18 cellular contexts compared by ENCODE assay signal in genomic region chr10:124292911-124293640, GRCh38.
DNase-seq lines count a peak whose midpoint lies in the region; ATAC-seq lines count a peak whose summit lies in the region.
"Had no signal": no experiment of that assay in that cellular context is flagged by ENCODE, and none has a peak within 500 bp of the region (broad histone marks: within the 10 kb centered on the region; RNA-seq: fewer than 3 reads in every experiment).

No MANE protein-coding gene starts in this region.

- DNase-seq in stimulated activated naive CD4-positive, alpha-beta T cell treated with Interleukin-2 at 50 U/mL for 16 hours (lab: John Stamatoyannopoulos, UW), result peak; percentile 1
- DNase-seq in stimulated activated naive CD4-positive, alpha-beta T cell (lab: John Stamatoyannopoulos, UW), result no peak
- DNase-seq in cerebellar cortex (ENCODE audit: low spot score) (peak; percentile 31), myocyte (ENCODE audit: low read depth) (peak; percentile 67), NCI-H1694 treated with DMSO at 0.1 percent for 48 hours (lab: John Stamatoyannopoulos, UW) (no peak), KBM-7 (no peak), T-helper 1 cell (no peak)
- DNase-seq: activated B cell treated with CpG ODN at 0.5 μM for 24 hours; activated CD4-positive, alpha-beta memory T cell treated with anti-CD3 and anti-CD28 coated beads, Interleukin-2, amount 10 ng/mL, durations not matched to agents 7 days and 5 days; activated naive CD4-positive, alpha-beta T cell treated with anti-CD3 and anti-CD28 coated beads for 36 hours; GF-D8; left ventricle myocardium superior; mucosa of descending colon; NCI-H1930; NCI-H510A; stimulated activated CD4-positive, alpha-beta T cell treated with anti-CD3 and anti-CD28 coated beads, Interleukin-15, amount 100 ng/mL, for 24 hours; uterus had no signal

- ATAC-seq in HG03135 (IDR thresholded peaks at IDR 0.05; ENCODE audit: unreplicated experiment), result no peak
- ATAC-seq: left ventricle myocardium superior, mucosa of descending colon had no signal

- in situ Hi-C loops in KBM-7 (cut with MboI; ENCODE audit: low pct_unique_long_range_greater_than_20kb, low sequenced_read_pairs), result no loop called here

Comparison
In these comparisons a context has a peak if more than half of its experiments do, and no peak if none do; other contexts are left out.
1. DNase-seq: peak in stimulated activated naive CD4-positive, alpha-beta T cell treated with Interleukin-2 at 50 U/mL for 16 hours (single experiment), cerebellar cortex (single experiment) and myocyte (single experiment); none in stimulated activated naive CD4-positive, alpha-beta T cell (0 of 6), NCI-H1694 treated with DMSO at 0.1 percent for 48 hours (single experiment), KBM-7 (single experiment) and T-helper 1 cell (0 of 5).